ENCODE assay signal across 17 cellular contexts in genomic region chr12:101866615-101867373, GRCh38.
"Had no signal": no experiment of that assay in that cellular context is flagged by ENCODE, and none has a peak within 500 bp of the region (broad histone marks: within the 10 kb centered on the region; RNA-seq: fewer than 3 reads in every experiment).

No MANE protein-coding gene starts in this region.

- H3K27me3 ChIP-seq: ascending aorta, dorsolateral prefrontal cortex had no signal

- H3K4me3 ChIP-seq: ascending aorta, dorsolateral prefrontal cortex, lower lobe of right lung, mucosa of descending colon, smooth muscle cell had no signal

- H3K27ac Mint-ChIP-seq: activated CD4-positive, alpha-beta T cell treated with anti-CD3 and anti-CD28 coated beads for 36 hours; activated T-cell treated with anti-CD3 and anti-CD28 coated beads, Interleukin-2, amount 50 U/mL, for 72 hours had no signal

- H3K4me3 Mint-ChIP-seq: activated CD4-positive, alpha-beta T cell treated with anti-CD3 and anti-CD28 coated beads for 36 hours; activated CD8-positive, alpha-beta T cell treated with anti-CD3 and anti-CD28 coated beads for 36 hours; activated T-cell treated with anti-CD3 and anti-CD28 coated beads, Interleukin-2, amount 50 U/mL, for 72 hours; naive thymus-derived CD8-positive, alpha-beta T cell had no signal

- H3K9me3 ChIP-seq: lower lobe of right lung had no signal

- H3K36me3 ChIP-seq: ascending aorta, lower lobe of right lung had no signal

- H3K27ac ChIP-seq: ascending aorta, dorsolateral prefrontal cortex, lower lobe of right lung had no signal

- ATAC-seq: esophagus mucosa; mucosa of descending colon; naive thymus-derived CD8-positive, alpha-beta T cell had no signal

- DNase-seq: activated CD8-positive, alpha-beta memory T cell treated with anti-CD3 and anti-CD28 coated beads, Interleukin-2, amount 50 U/mL, for 4 hours; activated naive CD4-positive, alpha-beta T cell; dorsolateral prefrontal cortex; hippocampal formation; kidney glomerular epithelial cell; lower lobe of right lung; mucosa of descending colon; naive thymus-derived CD8-positive, alpha-beta T cell; substantia nigra; T-helper 9 cell; trophoblast cell had no signal

- H3K27me3 Mint-ChIP-seq: activated CD8-positive, alpha-beta T cell treated with anti-CD3 and anti-CD28 coated beads for 36 hours had no signal

- H3K4me1 ChIP-seq: ascending aorta, lower lobe of right lung had no signal

- H3K36me3 Mint-ChIP-seq: naive thymus-derived CD8-positive, alpha-beta T cell had no signal

- H3K4me2 ChIP-seq: smooth muscle cell had no signal
